In the genomic region with DNA sequence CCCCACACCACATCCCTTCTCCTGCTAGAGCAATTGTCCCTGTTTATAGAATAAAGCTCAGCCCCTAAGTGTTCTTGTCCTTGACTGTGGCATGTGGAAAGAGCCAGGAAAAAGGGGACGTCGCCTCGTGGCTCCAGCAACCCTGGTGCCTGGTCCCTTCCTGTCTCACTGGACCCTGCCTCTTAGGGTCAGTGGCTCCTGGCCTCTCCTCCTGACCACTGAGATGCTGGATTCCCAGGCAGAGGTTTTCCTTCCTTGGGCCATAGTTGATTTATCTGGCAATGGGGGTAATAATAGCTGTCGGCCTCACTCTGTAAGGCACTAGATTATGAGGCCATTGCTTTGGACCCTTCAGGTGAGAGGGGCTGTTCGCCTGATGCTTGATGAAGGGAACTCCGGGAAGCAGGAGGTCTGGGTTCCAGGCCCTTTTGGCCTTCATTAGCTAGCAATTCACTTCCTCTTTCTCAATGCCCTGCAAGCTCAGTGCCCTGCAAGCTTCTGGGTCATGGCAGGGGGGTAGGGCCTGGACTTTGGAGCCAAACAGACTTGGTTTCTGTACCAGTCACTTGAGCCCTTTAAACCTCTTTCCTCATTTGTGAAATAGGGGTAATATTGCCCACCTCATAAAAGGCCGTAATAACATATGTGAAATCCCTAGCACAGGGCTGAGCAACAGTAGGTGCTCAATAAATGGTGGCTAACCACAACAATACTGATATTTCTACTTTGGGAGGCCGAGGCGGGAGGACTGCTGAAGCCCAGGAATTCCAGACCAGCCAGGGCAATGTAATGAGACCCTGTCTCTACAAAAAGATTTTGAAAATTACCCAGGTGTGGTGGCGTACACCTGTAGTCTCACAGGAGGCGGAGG, we compare ENCODE assay signal across 8 cellular contexts. TPM values are rescaled to one million over a fixed set of nuclear protein-coding genes. Genes with fewer than 3 reads are reported as not detected.
DNase-seq lines count a peak whose midpoint lies in the region; TF ChIP-seq lines count a peak whose summit lies in the region.

No MANE protein-coding gene starts in this region.

- H3K79me2 ChIP-seq in PC-9 (ENCODE audit: low read depth) = no peaks in the 10 kb centered on the region

- no peak for DNase-seq in GM12865 (ENCODE audit: low read depth)
- no peak for DNase-seq in PC-9
- no peak for DNase-seq in prostate gland (ENCODE audit: low spot score)
- no peak for DNase-seq in DMS153 (lab: John Stamatoyannopoulos, UW)
- DNase-seq in COR-L47 (lab: John Stamatoyannopoulos, UW) = no peak
- DNase-seq in SHP77 (lab: John Stamatoyannopoulos, UW) = no peak
- no peak for DNase-seq in NCI-H1417 treated with DMSO at 0.1 percent for 48 hours (lab: John Stamatoyannopoulos, UW)

- H3K4me2 ChIP-seq in PC-9 = peak overlapping the region; percentile 93

- peaks cover 9% of the 10 kb centered on the region for H3K4me1 ChIP-seq in PC-9 (replicated peaks; ENCODE audit: insufficient read depth)
- peaks cover 0 to 7% of the 10 kb centered on the region in 2 donors for H3K4me1 ChIP-seq in esophagus (ENCODE audit: control insufficient read depth in 2 of 2, insufficient read depth in 2 of 2, low read length in 1 of 2)
- H3K4me1 ChIP-seq in prostate gland (replicated peaks) = no peaks in the 10 kb centered on the region

- CTCF ChIA-PET in PC-9 (lab: Charles Lee) = interaction anchor here (0.6 kb wide), 1 partner anchor 34 kb away, joined by 3 read pairs; no protein-coding TSS in a partner anchor

- peak overlapping the region; percentile 80 for H3K4me3 ChIP-seq in GM12865 (ENCODE audit: low read depth, low read length)
- peak overlapping the region; percentile 84 for H3K4me3 ChIP-seq in PC-9
- peak overlapping the region; percentile 87 for H3K4me3 ChIP-seq in esophagus (ENCODE audit: low read depth in 1 of 2, low read length in 2 of 2)
- peak overlapping the region; percentile 61 to 63 for H3K4me3 ChIP-seq in prostate gland

- POLR2A ChIA-PET in PC-9 (lab: Charles Lee; ENCODE audit: unreplicated experiment) = no interaction called here

- H3K27ac ChIP-seq in PC-9 = no peak overlapping the region
- no peak overlapping the region for H3K27ac ChIP-seq in esophagus (ENCODE audit: low read depth in 2 of 2, low read length in 1 of 2)
- no peak overlapping the region for H3K27ac ChIP-seq in prostate gland

- H3K27me3 ChIP-seq in PC-9 (ENCODE audit: insufficient read depth, low read depth) = no peaks in the 10 kb centered on the region
- no peaks in the 10 kb centered on the region for H3K27me3 ChIP-seq in esophagus (ENCODE audit: control insufficient read depth in 1 of 2, insufficient read depth in 2 of 2, low read length in 2 of 2)
- no peaks in the 10 kb centered on the region for H3K27me3 ChIP-seq in prostate gland (replicated peaks; ENCODE audit: insufficient read depth)

- H4K20me1 ChIP-seq in PC-9 (ENCODE audit: insufficient read depth) = no peaks in the 10 kb centered on the region

- BruUV-seq in PC-9 (replicated peaks; lab: Mats Ljungman, UMichigan) = no TSS peak

- no peaks in the 10 kb centered on the region for H3F3A ChIP-seq in PC-9 (ENCODE audit: insufficient read depth, low read depth)

- peak overlapping the region; percentile 90 for H2AFZ ChIP-seq in PC-9

- H3K9me3 ChIP-seq in PC-9 (ENCODE audit: insufficient read depth, low read depth) = no peaks in the 10 kb centered on the region
- no peaks in the 10 kb centered on the region for H3K9me3 ChIP-seq in esophagus (ENCODE audit: control insufficient read depth in 2 of 2, insufficient read depth in 1 of 2, low read depth in 1 of 2, low read length in 1 of 2)
- no peaks in the 10 kb centered on the region for H3K9me3 ChIP-seq in prostate gland

- WGBS in esophagus, 2 donors = 69 to 73% methylated on average over 11 of the region's 11 CpGs
- WGBS in prostate gland = 71% methylated on average over 11 of the region's 11 CpGs

- TF ChIP-seq POLR2A in prostate gland (IDR thresholded peaks at IDR 0.05) = no peak

- H3K36me3 ChIP-seq in PC-9 (ENCODE audit: low read depth) (no peaks in the 10 kb centered on the region), esophagus (ENCODE audit: control insufficient read depth in 2 of 2, insufficient read depth in 2 of 2, low read length in 1 of 2) (peaks cover 0 to 6% of the 10 kb centered on the region in 2 donors), prostate gland (no peaks in the 10 kb centered on the region)

- H3K9me2 ChIP-seq in PC-9 (ENCODE audit: insufficient read depth) = no peaks in the 10 kb centered on the region

- TF ChIP-seq CTCF in GM12865 (IDR thresholded peaks at IDR 0.05; ENCODE audit: insufficient read depth, low read depth, low read length, missing control alignments) (no peak), PC-9 (conservative IDR thresholded peaks at IDR 0.05) (no peak), prostate gland (IDR thresholded peaks at IDR 0.05) (no peak)

- intact Hi-C loops in PC-9 (cut with micrococcal nuclease; ENCODE audit: unreplicated experiment) (no loop called here), prostate gland (cut with DNase I) (no loop called here)

RNA-seq across cellular contexts. Expression of a gene that starts 1.1 kb away (rescaled TPM):
- total RNA-seq in PC-9 (2021) (19.0 and 30.5 TPM in 2 replicates), prostate gland (10 to 100 TPM; 24.0 to 36.4 TPM)
- 10 to 100 TPM; 25.8 to 31.6 TPM for polyA plus RNA-seq in esophagus

RNA-seq across cellular contexts. Expression of a gene that starts 38.0 kb away (rescaled TPM):
- 32.4 and 37.1 TPM in 2 replicates for total RNA-seq in PC-9 (2021)
- 10 to 100 TPM; 14.5 to 19.5 TPM for polyA plus RNA-seq in esophagus
- 10 to 100 TPM; 37.9 to 48.1 TPM for total RNA-seq in prostate gland
